Comparison of ENCODE assay signal across 26 cellular contexts in genomic region chr9:73609381-73609780, GRCh38.
A peak's percentile ranks its signal among the peaks of the same experiment; 100 is the strongest.
DNase-seq lines count a peak whose midpoint lies in the region; ATAC-seq, FAIRE-seq and TF ChIP-seq lines count a peak whose summit lies in the region.
"Had no signal": no experiment of that assay in that cellular context is flagged by ENCODE, and none has a peak within 500 bp of the region (broad histone marks: within the 10 kb centered on the region; RNA-seq: fewer than 3 reads in every experiment).

No MANE protein-coding gene starts in this region.

- H3K9me3 Mint-ChIP-seq in astrocyte (ENCODE audit: unreplicated experiment), result no peaks in the 10 kb centered on the region

- H3K4me1 Mint-ChIP-seq in astrocyte (ENCODE audit: low read depth, unreplicated experiment), result peaks cover 5% of the 10 kb centered on the region
- H3K4me1 Mint-ChIP-seq: CD14-positive monocyte; CD4-positive, alpha-beta memory T cell; CD4-positive, CD25-positive, alpha-beta regulatory T cell; CD8-positive, alpha-beta memory T cell had no signal

- intact Hi-C loops in Right ventricle myocardium inferior (cut with DNase I), result no loop called here

- no peak for ATAC-seq in Right ventricle myocardium inferior
- ATAC-seq: GM12878 had no signal

- DNase-seq in amniotic epithelial cell (ENCODE audit: low read depth) (peak; percentile 7), astrocyte (ENCODE audit: low read depth) (peak; percentile 52), fibroblast of the aortic adventitia (ENCODE audit: low read depth) (peak; percentile 4), NCI-H2029 (lab: John Stamatoyannopoulos, UW) (no peak), Right ventricle myocardium inferior (ENCODE audit: missing footprints) (no peak)
- DNase-seq: 8988T; ACHN; BE2C; C1 segment of cervical spinal cord; CD4-positive, CD25-positive, alpha-beta regulatory T cell; CD8-positive, alpha-beta memory T cell; COR-L47; DMS 273 treated with DMSO at 0.1 percent for 48 hours; DMS153; DMS53; DMS79; DND-41; EL; GDM1 had no signal

- no peak overlapping the region for H3K4me3 Mint-ChIP-seq in astrocyte (ENCODE audit: unreplicated experiment)
- H3K4me3 Mint-ChIP-seq: CD14-positive monocyte; CD4-positive, alpha-beta memory T cell; CD4-positive, CD25-positive, alpha-beta regulatory T cell; CD8-positive, alpha-beta memory T cell had no signal

- H3K4me3 ChIP-seq in astrocyte (ENCODE audit: insufficient read depth, low read depth, low read length) (no peak overlapping the region), fibroblast of the aortic adventitia (ENCODE audit: low read depth, low read length) (no peak overlapping the region)
- H3K4me3 ChIP-seq: BLaER1, GM12878 had no signal

- no peak overlapping the region for H3K27ac ChIP-seq in astrocyte (ENCODE audit: low read depth, low read length)
- H3K27ac ChIP-seq: BLaER1 had no signal

- no peaks in the 10 kb centered on the region for H3K4me1 ChIP-seq in astrocyte (ENCODE audit: insufficient read depth, low read length)
- H3K4me1 ChIP-seq: BE2C, BLaER1 had no signal

- H3K27ac Mint-ChIP-seq in astrocyte (ENCODE audit: unreplicated experiment), result no peak overlapping the region
- H3K27ac Mint-ChIP-seq: CD14-positive monocyte; CD4-positive, alpha-beta memory T cell; CD4-positive, CD25-positive, alpha-beta regulatory T cell; CD8-positive, alpha-beta memory T cell had no signal

- H3K4me2 ChIP-seq in astrocyte (ENCODE audit: low read length), result no peak overlapping the region
- H3K4me2 ChIP-seq: BLaER1 had no signal

- H3K27me3 Mint-ChIP-seq in astrocyte (ENCODE audit: low read depth, unreplicated experiment), result no peaks in the 10 kb centered on the region
- H3K27me3 Mint-ChIP-seq: CD4-positive, alpha-beta memory T cell; CD4-positive, CD25-positive, alpha-beta regulatory T cell had no signal

- H3K9ac ChIP-seq in astrocyte (ENCODE audit: low read length), result no peak overlapping the region
- H3K9ac ChIP-seq: BLaER1 had no signal

- TF ChIP-seq CTCF in astrocyte (IDR thresholded peaks at IDR 0.05; ENCODE audit: insufficient read depth, low read depth, low read length), result no peak
- no peak for TF ChIP-seq CTCF in fibroblast of the aortic adventitia (IDR thresholded peaks at IDR 0.05; ENCODE audit: insufficient read depth, low read length)

- H3K36me3 ChIP-seq in astrocyte (ENCODE audit: insufficient read depth, low read length), result no peaks in the 10 kb centered on the region
- H3K36me3 ChIP-seq: BE2C, BLaER1 had no signal

- H3K27me3 ChIP-seq in astrocyte (ENCODE audit: insufficient read depth, low read length), result no peaks in the 10 kb centered on the region
- H3K27me3 ChIP-seq: BE2C, BLaER1 had no signal

- no peak overlapping the region for H2AFZ ChIP-seq in astrocyte (ENCODE audit: low read depth, low read length)

- H3K79me2 ChIP-seq in astrocyte (ENCODE audit: insufficient read depth, low read length), result no peaks in the 10 kb centered on the region

- H3K9me3 ChIP-seq in astrocyte (ENCODE audit: insufficient read depth, low read depth, low read length), result no peaks in the 10 kb centered on the region
- H3K9me3 ChIP-seq: BE2C, BLaER1 had no signal

- FAIRE-seq in astrocyte (lab: Jason Lieb, UNC), result no peak
- FAIRE-seq: A204.1, GM12878, GM12892, GM18507 had no signal

- no peaks in the 10 kb centered on the region for H4K20me1 ChIP-seq in astrocyte (ENCODE audit: insufficient read depth, low read length)
- H4K20me1 ChIP-seq: BLaER1 had no signal

- H3K36me3 Mint-ChIP-seq in astrocyte (ENCODE audit: low read depth, unreplicated experiment), result no peaks in the 10 kb centered on the region
- H3K36me3 Mint-ChIP-seq: CD14-positive monocyte; CD4-positive, alpha-beta memory T cell; CD4-positive, CD25-positive, alpha-beta regulatory T cell; CD8-positive, alpha-beta memory T cell had no signal

Comparison
In these comparisons a context has a peak if more than half of its experiments do, and no peak if none do; other contexts are left out.
1. DNase-seq: peak in amniotic epithelial cell (single experiment), astrocyte (single experiment) and fibroblast of the aortic adventitia (single experiment); none in NCI-H2029 (single experiment) and Right ventricle myocardium inferior (single experiment).